Comparison of ENCODE assay signal across 7 cellular contexts in the genomic region with DNA sequence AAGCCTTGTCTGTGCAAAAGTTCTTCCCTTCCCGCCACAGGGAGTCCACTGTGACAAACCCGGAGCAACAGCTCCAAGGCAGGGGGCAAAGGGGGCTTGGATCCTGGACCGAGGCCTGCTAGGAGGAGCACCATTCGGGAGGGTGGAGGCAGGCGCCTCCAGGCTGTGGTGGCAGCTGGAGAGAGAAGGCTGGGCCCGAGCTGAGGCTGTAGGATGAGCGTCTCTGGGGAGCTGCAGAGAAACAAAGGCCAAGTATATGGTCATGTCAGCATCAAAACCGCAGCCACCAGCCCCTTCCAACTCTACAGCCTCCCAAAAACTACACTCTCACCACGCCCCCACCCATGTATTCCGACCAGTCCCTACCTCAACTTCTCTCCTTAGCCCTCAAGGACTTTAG. TPM values are rescaled to one million over a fixed set of nuclear protein-coding genes. Genes with fewer than 3 reads are reported as not detected.
A peak's percentile ranks its signal among the peaks of the same experiment; 100 is the strongest.
DNase-seq lines count a peak whose midpoint lies in the region; TF ChIP-seq lines count a peak whose summit lies in the region.

No MANE protein-coding gene starts in this region.

- peaks cover 4% of the 10 kb centered on the region; the same call in 1 of the 2 replicates for H3K4me1 ChIP-seq in iPS-20b (ENCODE audit: insufficient read depth, low read length)
- peaks cover 53 to 64% (median 59%) of the 10 kb centered on the region in 4 donors for H3K4me1 ChIP-seq in stomach

- H3K27me3 ChIP-seq in iPS-20b (ENCODE audit: insufficient read depth, low read length) (no peaks in the 10 kb centered on the region), stomach (no peaks in the 10 kb centered on the region)

- TF ChIP-seq CTCF in stomach (IDR thresholded peaks at IDR 0.05) = no peak

- H3K27ac ChIP-seq in iPS-20b (ENCODE audit: low read length) = peak overlapping the region; percentile 100
- peak overlapping the region in 4 of 5 donors; percentile 96 to 99 (median 96) for H3K27ac ChIP-seq in stomach

- in situ Hi-C loops in G401 (cut with HindIII; ENCODE audit: low sequenced_read_pairs) = no loop called here

- no peaks in the 10 kb centered on the region for H3K9me3 ChIP-seq in iPS-20b (ENCODE audit: insufficient read depth, low read depth, low read length)
- no peaks in the 10 kb centered on the region for H3K9me3 ChIP-seq in stomach

- peak overlapping the region; percentile 89 to 99 (median 97) for H3K4me3 Mint-ChIP-seq in IgD-negative memory B cell
- H3K4me3 Mint-ChIP-seq in activated naive CD8-positive, alpha-beta T cell treated with anti-CD3 and anti-CD28 coated beads for 36 hours = peak overlapping the region; percentile 100

- peak overlapping the region; percentile 96 for H3K9ac ChIP-seq in iPS-20b (ENCODE audit: low read depth, low read length)

- peak overlapping the region; percentile 89 to 99 (median 94) for H3K27ac Mint-ChIP-seq in IgD-negative memory B cell
- peak overlapping the region; percentile 100 for H3K27ac Mint-ChIP-seq in activated naive CD8-positive, alpha-beta T cell treated with anti-CD3 and anti-CD28 coated beads for 36 hours

- no peaks in the 10 kb centered on the region for H3K27me3 Mint-ChIP-seq in IgD-negative memory B cell
- H3K27me3 Mint-ChIP-seq in activated naive CD8-positive, alpha-beta T cell treated with anti-CD3 and anti-CD28 coated beads for 36 hours = no peaks in the 10 kb centered on the region

- 21 to 37% (median 23%) methylated on average over 10 of the region's 10 CpGs for WGBS in stomach, 5 donors

- no peak for TF ChIP-seq POLR2A in stomach (IDR thresholded peaks at IDR 0.05)

- intact Hi-C loops in stomach (cut with DNase I; ENCODE audit: low total_unique reads) = no loop called here

- DNase-seq in activated naive CD8-positive, alpha-beta T cell treated with anti-CD3 and anti-CD28 coated beads for 36 hours = no peak
- DNase-seq in stomach (no peak), RPMI8226 (no peak), AML-193 (lab: John Stamatoyannopoulos, UW) (no peak), G401 (ENCODE audit: low spot score) (no peak)

- H3K36me3 ChIP-seq in iPS-20b (ENCODE audit: insufficient read depth, low read depth, low read length) (peaks cover 40% of the 10 kb centered on the region), stomach (peaks cover 8 to 37% (median 28%) of the 10 kb centered on the region in 4 donors)

- peak overlapping the region; percentile 96 for H3K4me3 ChIP-seq in iPS-20b (ENCODE audit: low read length)
- H3K4me3 ChIP-seq in stomach = peak overlapping the region; percentile 76 to 91 (median 90)

- H3K9me3 Mint-ChIP-seq in IgD-negative memory B cell = no peaks in the 10 kb centered on the region
- H3K9me3 Mint-ChIP-seq in activated naive CD8-positive, alpha-beta T cell treated with anti-CD3 and anti-CD28 coated beads for 36 hours = no peaks in the 10 kb centered on the region

- peaks cover 9% of the 10 kb centered on the region for H3K36me3 Mint-ChIP-seq in IgD-negative memory B cell
- peaks cover 19% of the 10 kb centered on the region for H3K36me3 Mint-ChIP-seq in activated naive CD8-positive, alpha-beta T cell treated with anti-CD3 and anti-CD28 coated beads for 36 hours

- TF ChIP-seq EP300 in stomach (IDR thresholded peaks at IDR 0.05) = no peak

- H3K4me1 Mint-ChIP-seq in IgD-negative memory B cell = peaks cover 26 to 53% (median 44%) of the 10 kb centered on the region in 3 donors
- H3K4me1 Mint-ChIP-seq in activated naive CD8-positive, alpha-beta T cell treated with anti-CD3 and anti-CD28 coated beads for 36 hours = peaks cover 52% of the 10 kb centered on the region

RNA-seq across cellular contexts. Expression of gene SH3BP5L, which starts 0.6 kb away (rescaled TPM):
- 4.9 TPM for polyA plus RNA-seq in IgD-negative memory B cell
- total RNA-seq in activated naive CD8-positive, alpha-beta T cell treated with anti-CD3 and anti-CD28 coated beads for 36 hours = 10 to 100 TPM; 15.9 to 16.8 TPM
- total RNA-seq in stomach = 10 to 100 TPM; 11.6 to 20.0 (median 14.9) TPM
- polyA plus RNA-seq in stomach = 10 to 100 TPM in 2 of 3 donors, 1 to 10 TPM in 1; 9.6 to 13.6 (median 10.6) TPM
- 23.1 and 24.6 TPM in 2 replicates for total RNA-seq in G401 (2014; rRNA removed; shearing (Covaris generic))

RNA-seq across cellular contexts. Expression of gene ZNF672, which starts 12.9 kb away (rescaled TPM):
- polyA plus RNA-seq in IgD-negative memory B cell (46.3 TPM), stomach (10 to 100 TPM; 13.0 to 18.0 (median 17.1) TPM)
- total RNA-seq in activated naive CD8-positive, alpha-beta T cell treated with anti-CD3 and anti-CD28 coated beads for 36 hours = 10 to 100 TPM; 46.4 to 48.0 TPM
- total RNA-seq in stomach = 100 to 1,000 TPM in 1 of 5 donors, 10 to 100 TPM in 4; 17.1 to 142 (median 57.8) TPM
- 57.1 and 63.1 TPM in 2 replicates for total RNA-seq in G401 (2014; rRNA removed; shearing (Covaris generic))

RNA-seq across cellular contexts. Expression of gene ZNF692, which starts 33.7 kb away (rescaled TPM):
- polyA plus RNA-seq in IgD-negative memory B cell (17.0 TPM), stomach (10 to 100 TPM; 28.4 to 98.0 (median 44.9) TPM)
- 10 to 100 TPM; 59.1 to 62.2 TPM for total RNA-seq in activated naive CD8-positive, alpha-beta T cell treated with anti-CD3 and anti-CD28 coated beads for 36 hours
- total RNA-seq in stomach = 100 to 1,000 TPM in 2 of 5 donors, 10 to 100 TPM in 2, 1 to 10 TPM in 1; 8.4 to 120 (median 87.5) TPM
- 7.9 and 12.7 TPM in 2 replicates for total RNA-seq in G401 (2014; rRNA removed; shearing (Covaris generic))
